29 cellular contexts compared by ENCODE assay signal in the genomic region with DNA sequence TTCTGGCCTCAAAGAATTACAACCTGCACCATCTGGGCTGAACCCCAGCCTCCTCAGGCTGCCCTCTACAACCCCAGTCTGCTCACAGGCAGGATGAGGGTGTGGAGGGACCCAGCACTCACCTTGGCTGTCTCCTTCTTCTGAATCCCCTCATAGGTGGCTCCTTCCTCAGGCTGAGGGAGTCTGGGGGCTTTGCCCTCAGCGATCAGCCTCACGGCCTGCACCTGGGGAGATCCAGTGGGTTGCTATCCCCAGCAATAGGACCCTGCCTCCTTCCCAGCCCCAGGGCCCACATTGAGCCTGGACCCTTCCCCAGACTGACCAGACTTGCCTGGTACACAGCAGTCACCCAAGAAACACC. TPM values are rescaled to one million over a fixed set of nuclear protein-coding genes. Genes with fewer than 3 reads are reported as not detected.
"Had no signal": no experiment of that assay in that cellular context is flagged by ENCODE, and none has a peak within 500 bp of the region (broad histone marks: within the 10 kb centered on the region; RNA-seq: fewer than 3 reads in every experiment).

No MANE protein-coding gene starts in this region.

- H3K4me1 ChIP-seq: colonic mucosa, psoas muscle, SJSA1, stomach, suprapubic skin, tibial nerve had no signal

- H3K27me3 Mint-ChIP-seq: activated CD8-positive, alpha-beta memory T cell treated with anti-CD3 and anti-CD28 coated beads, Interleukin-2, amount 10 ng/mL, durations not matched to agents 7 days and 5 days; activated CD8-positive, alpha-beta T cell treated with anti-CD3 and anti-CD28 coated beads for 36 hours had no signal

- H3K36me3 ChIP-seq: colonic mucosa, ovary, SJSA1, suprapubic skin, tibial nerve had no signal

- H3K9me3 Mint-ChIP-seq: activated CD8-positive, alpha-beta T cell treated with anti-CD3 and anti-CD28 coated beads for 36 hours; activated naive CD4-positive, alpha-beta T cell treated with anti-CD3 and anti-CD28 coated beads, Interleukin-2, amount 50 U/mL, for 72 hours; central memory CD8-positive, alpha-beta T cell; effector memory CD8-positive, alpha-beta T cell; naive thymus-derived CD8-positive, alpha-beta T cell; stimulated activated memory B cell treated with anti-CD40 and anti-IgM and Interleukin-4, amounts not matched to agents 10 μg/mL and 1 μg/mL and 100 μg/mL, for 72 hours had no signal

- H3K36me3 Mint-ChIP-seq: activated CD8-positive, alpha-beta memory T cell treated with anti-CD3 and anti-CD28 coated beads, Interleukin-2, amount 10 ng/mL, durations not matched to agents 7 days and 5 days; activated naive CD4-positive, alpha-beta T cell treated with anti-CD3 and anti-CD28 coated beads, Interleukin-2, amount 50 U/mL, for 72 hours; naive thymus-derived CD8-positive, alpha-beta T cell; stimulated activated memory B cell treated with anti-CD40 and anti-IgM and Interleukin-4, amounts not matched to agents 10 μg/mL and 1 μg/mL and 100 μg/mL, for 72 hours had no signal

- H3K4me3 ChIP-seq: colonic mucosa, dorsolateral prefrontal cortex, gastrocnemius medialis, ovary, psoas muscle, SJSA1, stomach, suprapubic skin, tibial nerve had no signal

- H3K9me3 ChIP-seq: colonic mucosa, gastrocnemius medialis, ovary, psoas muscle, SJSA1, stomach, suprapubic skin, tibial nerve had no signal

- FAIRE-seq: astrocyte, endothelial cell of umbilical vein had no signal

- ATAC-seq: activated CD8-positive, alpha-beta memory T cell treated with anti-CD3 and anti-CD28 coated beads, Interleukin-2, amount 10 ng/mL, durations not matched to agents 7 days and 5 days; activated CD8-positive, alpha-beta T cell treated with anti-CD3 and anti-CD28 coated beads for 36 hours; activated naive CD4-positive, alpha-beta T cell treated with anti-CD3 and anti-CD28 coated beads, Interleukin-2, amount 50 U/mL, for 72 hours; effector memory CD8-positive, alpha-beta T cell; esophagus mucosa; gastrocnemius medialis; naive thymus-derived CD8-positive, alpha-beta T cell; psoas muscle; right cardiac atrium; stimulated activated memory B cell treated with anti-CD40 and anti-IgM and Interleukin-4, amounts not matched to agents 10 μg/mL and 1 μg/mL and 100 μg/mL, for 72 hours had no signal

- H3K27ac Mint-ChIP-seq: activated CD8-positive, alpha-beta memory T cell treated with anti-CD3 and anti-CD28 coated beads, Interleukin-2, amount 10 ng/mL, durations not matched to agents 7 days and 5 days; activated CD8-positive, alpha-beta T cell treated with anti-CD3 and anti-CD28 coated beads for 36 hours; activated naive CD4-positive, alpha-beta T cell treated with anti-CD3 and anti-CD28 coated beads, Interleukin-2, amount 50 U/mL, for 72 hours; naive thymus-derived CD8-positive, alpha-beta T cell; stimulated activated memory B cell treated with anti-CD40 and anti-IgM and Interleukin-4, amounts not matched to agents 10 μg/mL and 1 μg/mL and 100 μg/mL, for 72 hours had no signal

- H3K4me3 Mint-ChIP-seq: activated CD8-positive, alpha-beta memory T cell treated with anti-CD3 and anti-CD28 coated beads, Interleukin-2, amount 10 ng/mL, durations not matched to agents 7 days and 5 days; activated CD8-positive, alpha-beta T cell treated with anti-CD3 and anti-CD28 coated beads for 36 hours; central memory CD8-positive, alpha-beta T cell; effector memory CD8-positive, alpha-beta T cell; naive thymus-derived CD8-positive, alpha-beta T cell; stimulated activated memory B cell treated with anti-CD40 and anti-IgM and Interleukin-4, amounts not matched to agents 10 μg/mL and 1 μg/mL and 100 μg/mL, for 72 hours had no signal

- DNase-seq: activated CD4-positive, alpha-beta T cell treated with anti-CD3 and anti-CD28 coated beads for 48 hours; activated CD4-positive, CD25-positive, alpha-beta regulatory T cell; activated CD8-positive, alpha-beta memory T cell treated with anti-CD3 and anti-CD28 coated beads, Interleukin-2, amount 10 ng/mL, durations not matched to agents 7 days and 5 days; activated CD8-positive, alpha-beta T cell treated with anti-CD3 and anti-CD28 coated beads for 36 hours; activated gamma-delta T cell; activated T-cell treated with anti-CD3 and anti-CD28 coated beads for 4 hours; colonic mucosa; effector memory CD8-positive, alpha-beta T cell; gastrocnemius medialis; hypothalamus; left colon; naive thymus-derived CD8-positive, alpha-beta T cell; ovary; psoas muscle; right cardiac atrium; stimulated activated CD4-positive, alpha-beta T cell treated with anti-CD3 and anti-CD28 coated beads, Interleukin-1b, Interleukin-23, amount 100 ng/mL, for 48 hours; stomach had no signal

- H3K27ac ChIP-seq: colonic mucosa, dorsolateral prefrontal cortex, gastrocnemius medialis, ovary, psoas muscle, SJSA1, stomach, suprapubic skin, tibial nerve had no signal

- H3K27me3 ChIP-seq: colonic mucosa, dorsolateral prefrontal cortex, gastrocnemius medialis, ovary, SJSA1, stomach, tibial nerve had no signal

- H3K4me1 Mint-ChIP-seq: activated CD8-positive, alpha-beta memory T cell treated with anti-CD3 and anti-CD28 coated beads, Interleukin-2, amount 10 ng/mL, durations not matched to agents 7 days and 5 days; central memory CD8-positive, alpha-beta T cell; stimulated activated memory B cell treated with anti-CD40 and anti-IgM and Interleukin-4, amounts not matched to agents 10 μg/mL and 1 μg/mL and 100 μg/mL, for 72 hours had no signal

RNA-seq across cellular contexts. Expression of a gene that starts 25.1 kb away (rescaled TPM):
- total RNA-seq: activated CD8-positive, alpha-beta memory T cell treated with anti-CD3 and anti-CD28 coated beads, Interleukin-2, amount 10 ng/mL, durations not matched to agents 7 days and 5 days; activated CD8-positive, alpha-beta T cell treated with anti-CD3 and anti-CD28 coated beads for 36 hours; astrocyte; endothelial cell of umbilical vein; lung microvascular endothelial cell; naive thymus-derived CD8-positive, alpha-beta T cell; SJSA1; T-helper 1 cell treated with Interleukin-12 subunit alpha and Interleukin-12 subunit beta and Interleukin-4 antibody, amounts not matched to agents 30 ng/mL and 1 ng/mL, for 36 hours had no signal
- polyA plus RNA-seq: endothelial cell of umbilical vein; naive thymus-derived CD8-positive, alpha-beta T cell had no signal
